Comparison of ENCODE assay signal across 1 cellular context in genomic region chr6:158694913-158695312, GRCh38.
TF ChIP-seq lines count a peak whose summit lies in the region.

No MANE protein-coding gene starts in this region.

TF ChIP-seq in K562, 482 proteins besides CTCF, POLR2A, EP300 and RAD21:
- TF ChIP-seq ZBTB40 (IDR thresholded peaks at IDR 0.05) (peak; percentile 96), ZBTB40 (CRISPR knock-in tag; IDR thresholded peaks at IDR 0.05) (peak; percentile 91), HMGN3 (IDR thresholded peaks at IDR 0.05; ENCODE audit: borderline replicate concordance, extremely low read depth, insufficient read length, low read depth, low read length) (no peak)
TF ChIP-seq in K562: peak in this region for 1.
